8 cellular contexts compared by ENCODE assay signal in genomic region chr20:31607640-31608255, GRCh38. TPM values are rescaled to one million over a fixed set of nuclear protein-coding genes. Genes with fewer than 3 reads are reported as not detected.
DNase-seq lines count a peak whose midpoint lies in the region; ATAC-seq, FAIRE-seq and TF ChIP-seq lines count a peak whose summit lies in the region.

No MANE protein-coding gene starts in this region.

- no peak for FAIRE-seq in RCC 7860 (lab: Jason Lieb, UNC)

- in situ Hi-C loops in GM13977 (cut with MboI; ENCODE audit: low pct_unique_long_range_greater_than_20kb, low sequenced_read_pairs, unreplicated experiment), result no loop called here

- no peak for ATAC-seq in GM18502 (IDR thresholded peaks at IDR 0.05; ENCODE audit: poor library complexity, unreplicated experiment)
- ATAC-seq in GM18858 (IDR thresholded peaks at IDR 0.05; ENCODE audit: unreplicated experiment), result no peak

- DNase-seq in GM13977 (ENCODE audit: low spot score) (peak; percentile 24), RCC 7860 (ENCODE audit: low spot score) (peak; percentile 59), fibroblast of the aortic adventitia (ENCODE audit: low read depth) (peak; percentile 39), retinal pigment epithelial cell (ENCODE audit: low read depth) (no peak), COR-L47 (lab: John Stamatoyannopoulos, UW) (no peak)
- DNase-seq in stimulated activated CD4-positive, alpha-beta T cell treated with anti-CD3 and anti-CD28 coated beads, Interleukin-4, amount 100 ng/mL, for 24 hours, result no peak

- peak overlapping the region; percentile 95 for H3K4me3 ChIP-seq in fibroblast of the aortic adventitia (ENCODE audit: low read depth, low read length)
- peak overlapping the region; percentile 99 for H3K4me3 ChIP-seq in retinal pigment epithelial cell (ENCODE audit: low read length)

- TF ChIP-seq CTCF in GM13977 (IDR thresholded peaks at IDR 0.05; ENCODE audit: extremely low read depth, insufficient read depth, missing control alignments) (no peak), fibroblast of the aortic adventitia (IDR thresholded peaks at IDR 0.05; ENCODE audit: insufficient read depth, low read length) (no peak), retinal pigment epithelial cell (conservative IDR thresholded peaks at IDR 0.05; ENCODE audit: low read depth, low read length) (no peak)

RNA-seq across cellular contexts. Expression of gene ID1, which starts 2.7 kb away (rescaled TPM):
- 62.3 and 98.9 TPM in 2 replicates for total RNA-seq in fibroblast of the aortic adventitia (ENCODE audit: low replicate concordance)

RNA-seq across cellular contexts. Expression of gene COX4I2, which starts 30.0 kb away (rescaled TPM):
- total RNA-seq in fibroblast of the aortic adventitia (ENCODE audit: low replicate concordance), result not detected in 2 replicates

Comparison
In these comparisons a context has a peak if more than half of its experiments do, and no peak if none do; other contexts are left out.
1. DNase-seq: peak in GM13977 (single experiment), RCC 7860 (single experiment) and fibroblast of the aortic adventitia (single experiment); none in retinal pigment epithelial cell (single experiment), COR-L47 (single experiment) and stimulated activated CD4-positive, alpha-beta T cell treated with anti-CD3 and anti-CD28 coated beads, Interleukin-4, amount 100 ng/mL, for 24 hours (single experiment).